9 cellular contexts compared by ENCODE assay signal in the genomic region with DNA sequence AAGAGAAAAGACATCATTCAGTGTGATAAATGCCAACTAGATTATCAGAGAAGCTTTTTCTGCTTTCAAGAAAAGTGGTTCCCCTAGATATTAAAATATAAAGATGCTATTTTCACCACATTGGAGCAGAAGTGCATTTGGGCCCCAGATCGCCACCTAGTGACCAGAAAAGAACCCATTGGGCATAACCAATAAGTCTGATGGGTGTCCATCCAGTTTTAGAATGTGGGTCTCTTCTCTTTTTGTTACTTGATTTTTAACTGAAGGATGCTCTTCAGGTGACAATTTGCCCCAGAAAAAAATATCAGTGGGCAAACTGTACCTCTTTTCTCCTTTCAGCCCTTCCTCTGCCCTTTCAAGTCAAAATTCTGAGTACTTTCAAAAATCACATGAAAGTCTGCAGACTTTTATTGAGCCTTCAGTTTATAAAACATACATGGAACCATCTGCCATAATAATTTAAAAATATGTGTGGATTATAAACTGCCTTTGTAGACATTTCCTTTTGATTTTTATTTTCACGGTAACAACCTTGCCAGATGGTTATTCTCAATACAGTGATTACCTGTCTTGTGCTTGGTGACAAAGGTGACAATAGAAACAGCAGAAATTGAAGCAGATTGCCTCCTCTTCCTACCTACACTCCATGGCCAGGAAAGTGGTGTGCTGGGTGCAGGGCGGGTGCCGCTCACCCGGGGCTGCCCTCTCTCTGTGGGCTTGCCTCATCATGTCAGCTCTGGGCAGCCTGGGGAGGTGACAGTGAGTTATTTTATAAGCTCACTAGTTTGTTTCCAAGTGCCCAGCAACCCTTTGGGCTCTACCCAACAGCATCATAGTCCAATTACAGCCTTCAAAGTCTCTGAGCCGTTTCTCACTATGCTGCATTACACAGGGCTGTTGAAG.
DNase-seq lines count a peak whose midpoint lies in the region; ATAC-seq, FAIRE-seq and TF ChIP-seq lines count a peak whose summit lies in the region.
"Had no signal": no experiment of that assay in that cellular context is flagged by ENCODE, and none has a peak within 500 bp of the region (broad histone marks: within the 10 kb centered on the region; RNA-seq: fewer than 3 reads in every experiment).

No MANE protein-coding gene starts in this region.

- no peaks in the 10 kb centered on the region for H3K9me2 ChIP-seq in DOHH2 (replicated peaks; ENCODE audit: control insufficient read depth, low read length)
- H3K9me2 ChIP-seq in SU-DHL-6 (replicated peaks; ENCODE audit: insufficient read depth, low read length), result no peaks in the 10 kb centered on the region

- H3K36me3 ChIP-seq in DOHH2 (ENCODE audit: control insufficient read depth, low read length) (no peaks in the 10 kb centered on the region), SU-DHL-6 (ENCODE audit: low read length) (no peaks in the 10 kb centered on the region)
- H3K36me3 ChIP-seq: SJCRH30 had no signal

- H3K27ac Mint-ChIP-seq in mesothelial cell of epicardium, result no peak overlapping the region

- no peaks in the 10 kb centered on the region for H3K36me3 Mint-ChIP-seq in mesothelial cell of epicardium

- no peaks in the 10 kb centered on the region for H3K27me3 ChIP-seq in DOHH2 (ENCODE audit: control insufficient read depth, low read length)
- H3K27me3 ChIP-seq in SU-DHL-6 (ENCODE audit: low read length), result no peaks in the 10 kb centered on the region
- H3K27me3 ChIP-seq: SJCRH30 had no signal

- H3K79me2 ChIP-seq in DOHH2 (ENCODE audit: control insufficient read depth, low read length) (no peaks in the 10 kb centered on the region), SU-DHL-6 (ENCODE audit: insufficient read depth, low read length) (no peaks in the 10 kb centered on the region)

- no peaks in the 10 kb centered on the region for H3F3A ChIP-seq in DOHH2 (ENCODE audit: control insufficient read depth, insufficient read depth)
- no peaks in the 10 kb centered on the region for H3F3A ChIP-seq in SU-DHL-6 (ENCODE audit: insufficient read depth)

- H3K9me3 Mint-ChIP-seq in mesothelial cell of epicardium, result peaks cover 18% of the 10 kb centered on the region

- no peaks in the 10 kb centered on the region for H3K4me1 ChIP-seq in DOHH2 (ENCODE audit: control insufficient read depth, low read length)
- H3K4me1 ChIP-seq: SJCRH30 had no signal

- H3K4me3 Mint-ChIP-seq in mesothelial cell of epicardium, result no peak overlapping the region

- H4K20me1 ChIP-seq in DOHH2 (ENCODE audit: control insufficient read depth, insufficient read depth, low read depth, low read length), result no peaks in the 10 kb centered on the region
- no peaks in the 10 kb centered on the region for H4K20me1 ChIP-seq in SU-DHL-6 (ENCODE audit: low read depth, low read length)

- H3K9ac ChIP-seq in SU-DHL-6 (ENCODE audit: low read length), result no peak overlapping the region

- DNase-seq in mesothelial cell of epicardium (ENCODE audit: low spot score in 2 of 2, unreplicated experiment in 2 of 2) (no peak), C1 segment of cervical spinal cord (lab: John Stamatoyannopoulos, UW) (no peak)
- DNase-seq in activated effector memory CD4-positive, alpha-beta T cell treated with Interleukin-2 at 50 U/mL for 16 hours, result no peak

- H3K4me2 ChIP-seq in DOHH2 (ENCODE audit: low read length) (no peak overlapping the region), SU-DHL-6 (ENCODE audit: low read depth, low read length, poor library complexity, severe bottlenecking) (no peak overlapping the region)

- H3K27me3 Mint-ChIP-seq in mesothelial cell of epicardium (ENCODE audit: low read depth), result peaks cover 13% of the 10 kb centered on the region

- H3K9me3 ChIP-seq in DOHH2 (ENCODE audit: control insufficient read depth, insufficient read depth, low read length) (no peaks in the 10 kb centered on the region), SU-DHL-6 (ENCODE audit: insufficient read depth, low read length) (no peaks in the 10 kb centered on the region)
- H3K9me3 ChIP-seq: SJCRH30 had no signal

- FAIRE-seq in islet of Langerhans (lab: Jason Lieb, UNC), result peak; percentile 81

- no peaks in the 10 kb centered on the region for H3K4me1 Mint-ChIP-seq in mesothelial cell of epicardium

- H3K4me3 ChIP-seq in DOHH2 (ENCODE audit: low read length) (no peak overlapping the region), SU-DHL-6 (ENCODE audit: insufficient read depth, low read length, poor library complexity, severe bottlenecking) (no peak overlapping the region)
- H3K4me3 ChIP-seq: SJCRH30 had no signal

- H3K27ac ChIP-seq in DOHH2 (ENCODE audit: low read depth, low read length) (no peak overlapping the region), SU-DHL-6 (ENCODE audit: low read depth, low read length) (no peak overlapping the region)
- H3K27ac ChIP-seq: SJCRH30 had no signal

- no peak overlapping the region for H2AFZ ChIP-seq in SU-DHL-6 (ENCODE audit: low read depth, low read length, severe bottlenecking)

- peak; percentile 62 for ATAC-seq in GM21526 (IDR thresholded peaks at IDR 0.05; ENCODE audit: low FRiP score, unreplicated experiment)
- no peak for ATAC-seq in GM18519 (IDR thresholded peaks at IDR 0.05; ENCODE audit: low FRiP score, unreplicated experiment)

- TF ChIP-seq CTCF in DOHH2 (IDR thresholded peaks at IDR 0.05; ENCODE audit: low read depth, low read length, poor library complexity, severe bottlenecking), result peak; percentile 79
- peak; percentile 62 for TF ChIP-seq CTCF in SU-DHL-6 (IDR thresholded peaks at IDR 0.05; ENCODE audit: insufficient read depth, low read length, poor library complexity, severe bottlenecking)
- TF ChIP-seq CTCF in mesothelial cell of epicardium (IDR thresholded peaks at IDR 0.05; ENCODE audit: unreplicated experiment), result no peak
